Comparison of ENCODE assay signal across 36 cellular contexts in the genomic region with DNA sequence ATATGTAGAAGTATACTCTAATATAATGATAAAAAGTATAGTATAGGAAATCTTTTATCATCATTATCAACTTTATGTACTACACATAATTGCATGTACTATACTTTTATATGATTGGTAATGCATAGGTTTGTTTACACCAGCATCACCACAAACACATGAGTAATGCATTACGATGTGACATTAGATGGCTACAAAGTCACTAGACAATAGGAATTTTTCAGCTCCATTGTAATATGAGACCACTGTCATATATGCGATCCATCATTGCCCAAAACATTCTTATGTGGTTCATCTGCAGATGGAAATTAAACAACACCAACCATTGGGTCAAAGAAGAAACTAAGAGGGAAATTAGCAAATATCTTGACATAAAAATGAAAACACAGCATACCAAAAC.
"Had no signal": no experiment of that assay in that cellular context is flagged by ENCODE, and none has a peak within 500 bp of the region (broad histone marks: within the 10 kb centered on the region; RNA-seq: fewer than 3 reads in every experiment).

No MANE protein-coding gene starts in this region.

- H3K4me1 Mint-ChIP-seq: activated B cell treated with CpG ODN at 0.5 μM for 24 hours; activated CD4-positive, alpha-beta T cell treated with anti-CD3 and anti-CD28 coated beads, Interleukin-2, amount 10 ng/mL, durations not matched to agents 24 days and 14 days; activated naive CD8-positive, alpha-beta T cell treated with anti-CD3 and anti-CD28 coated beads for 36 hours; activated T-helper 17 cell treated with anti-CD3 and anti-CD28 coated beads, Interleukin-2, amount 50 U/mL, for 72 hours had no signal

- H3K27ac ChIP-seq: adrenal gland, body of pancreas, brain microvascular endothelial cell, breast epithelium, VCaP had no signal

- H3K27me3 ChIP-seq: adrenal gland, body of pancreas, brain microvascular endothelial cell, breast epithelium had no signal

- H3K36me3 ChIP-seq: adrenal gland, brain microvascular endothelial cell, breast epithelium had no signal

- H3K4me3 Mint-ChIP-seq: activated B cell treated with CpG ODN at 0.5 μM for 24 hours; activated CD4-positive, alpha-beta memory T cell treated with anti-CD3 and anti-CD28 coated beads for 36 hours; activated CD4-positive, alpha-beta T cell treated with anti-CD3 and anti-CD28 coated beads, Interleukin-2, amount 10 ng/mL, durations not matched to agents 24 days and 14 days; activated CD8-positive, alpha-beta T cell treated with anti-CD3 and anti-CD28 coated beads for 36 hours; activated naive CD4-positive, alpha-beta T cell treated with anti-CD3 and anti-CD28 coated beads for 36 hours; activated naive CD8-positive, alpha-beta T cell treated with anti-CD3 and anti-CD28 coated beads for 36 hours; activated T-cell treated with anti-CD3 and anti-CD28 coated beads, Interleukin-2, amount 50 U/mL, for 24 hours; activated T-helper 1 cell treated with anti-CD3 and anti-CD28 coated beads, Interleukin-12 subunit alpha, Interleukin-12 subunit beta, Interleukin-2, Interleukin-4 antibody, amounts not matched to agents 30 ng/mL and 10 ng/mL and 1 ng/mL, durations not matched to agents 14 hours and 24 hours and 36 hours; activated T-helper 17 cell treated with anti-CD3 and anti-CD28 coated beads, Interleukin-2, amount 50 U/mL, for 72 hours; T-helper 1 cell treated with Interleukin-12 subunit alpha and Interleukin-12 subunit beta and Interleukin-4 antibody, amounts not matched to agents 30 μg/mL and 1 μg/mL, for 36 hours; T-helper 2 cell treated with Interferon-gamma antibody and Interleukin-4, amounts not matched to agents 5 μg/mL and 100 μg/mL, for 36 hours had no signal

- H3K9me3 ChIP-seq: adrenal gland, body of pancreas had no signal

- DNase-seq: activated B cell treated with CpG ODN at 0.5 μM for 24 hours; activated CD4-positive, alpha-beta memory T cell treated with anti-CD3 and anti-CD28 coated beads for 36 hours; activated CD4-positive, alpha-beta T cell treated with anti-CD3 and anti-CD28 coated beads for 4 hours; activated CD4-positive, alpha-beta T cell treated with anti-CD3 and anti-CD28 coated beads, Interleukin-2, amount 10 ng/mL, durations not matched to agents 24 days and 14 days; activated CD4-positive, alpha-beta T cell treated with anti-CD3 and anti-CD28 coated beads, Interleukin-2, amount 50 U/mL, for 1 hour; activated CD4-positive, alpha-beta T cell treated with anti-CD3 and anti-CD28 coated beads, Interleukin-2, amount 50 U/mL, for 4 hours; activated CD4-positive, CD25-positive, alpha-beta regulatory T cell treated with anti-CD3 and anti-CD28 coated beads, Interleukin-2, amount 50 U/mL, for 72 hours; activated CD8-positive, alpha-beta memory T cell treated with anti-CD3 and anti-CD28 coated beads, Interleukin-2, amount 50 U/mL, for 4 hours; activated CD8-positive, alpha-beta T cell treated with anti-CD3 and anti-CD28 coated beads for 36 hours; activated effector memory CD4-positive, alpha-beta T cell treated with anti-CD3 and anti-CD28 coated beads, Interleukin-2, amount 50 U/mL, for 16 hours; activated gamma-delta T cell treated with Interleukin-2 at 50 U/mL for 16 hours; activated naive CD4-positive, alpha-beta T cell; activated naive CD4-positive, alpha-beta T cell treated with anti-CD3 and anti-CD28 coated beads for 36 hours; activated naive CD4-positive, alpha-beta T cell treated with anti-CD3 and anti-CD28 coated beads, Interleukin-2, amount 50 U/mL, for 16 hours; activated naive CD8-positive, alpha-beta T cell treated with anti-CD3 and anti-CD28 coated beads for 36 hours; activated T-cell treated with anti-CD3 and anti-CD28 coated beads for 4 hours; activated T-cell treated with anti-CD3 and anti-CD28 coated beads, Interleukin-2, amount 50 U/mL, for 24 hours; activated T-cell treated with anti-CD3 and anti-CD28 coated beads, Interleukin-2, amount 50 U/mL, for 48 hours; adrenal gland; amniotic stem cell; aorta; body of pancreas; brain microvascular endothelial cell; central memory CD4-positive, alpha-beta T cell; T-helper 1 cell; T-helper 2 cell; T-helper 9 cell had no signal

- H3K27ac Mint-ChIP-seq: activated B cell treated with CpG ODN at 0.5 μM for 24 hours; activated CD4-positive, alpha-beta memory T cell treated with anti-CD3 and anti-CD28 coated beads for 36 hours; activated CD4-positive, alpha-beta T cell treated with anti-CD3 and anti-CD28 coated beads, Interleukin-2, amount 10 ng/mL, durations not matched to agents 24 days and 14 days; activated CD8-positive, alpha-beta T cell treated with anti-CD3 and anti-CD28 coated beads for 36 hours; activated naive CD4-positive, alpha-beta T cell treated with anti-CD3 and anti-CD28 coated beads for 36 hours; activated naive CD4-positive, alpha-beta T cell treated with anti-CD3 and anti-CD28 coated beads, Interleukin-2, amount 50 U/mL, for 72 hours; activated naive CD8-positive, alpha-beta T cell treated with anti-CD3 and anti-CD28 coated beads for 36 hours; activated T-cell treated with anti-CD3 and anti-CD28 coated beads, Interleukin-2, amount 50 U/mL, for 24 hours; activated T-helper 1 cell treated with anti-CD3 and anti-CD28 coated beads, Interleukin-12 subunit alpha, Interleukin-12 subunit beta, Interleukin-2, Interleukin-4 antibody, amounts not matched to agents 30 ng/mL and 10 ng/mL and 1 ng/mL, durations not matched to agents 14 hours and 24 hours and 36 hours; activated T-helper 17 cell treated with anti-CD3 and anti-CD28 coated beads, Interleukin-2, amount 50 U/mL, for 72 hours; T-helper 1 cell treated with Interleukin-12 subunit alpha and Interleukin-12 subunit beta and Interleukin-4 antibody, amounts not matched to agents 30 μg/mL and 1 μg/mL, for 36 hours; T-helper 2 cell treated with Interferon-gamma antibody and Interleukin-4, amounts not matched to agents 5 μg/mL and 100 μg/mL, for 36 hours had no signal

- FAIRE-seq: astrocyte, TTC549 had no signal

- ATAC-seq: activated CD8-positive, alpha-beta T cell treated with anti-CD3 and anti-CD28 coated beads for 36 hours; activated naive CD4-positive, alpha-beta T cell treated with anti-CD3 and anti-CD28 coated beads, Interleukin-2, amount 50 U/mL, for 72 hours; activated T-helper 17 cell treated with anti-CD3 and anti-CD28 coated beads, Interleukin-2, amount 50 U/mL, for 72 hours; body of pancreas had no signal

- H3K27me3 Mint-ChIP-seq: activated B cell treated with CpG ODN at 0.5 μM for 24 hours; activated CD4-positive, alpha-beta memory T cell treated with anti-CD3 and anti-CD28 coated beads for 36 hours; activated CD4-positive, alpha-beta T cell treated with anti-CD3 and anti-CD28 coated beads, Interleukin-2, amount 10 ng/mL, durations not matched to agents 24 days and 14 days; activated CD8-positive, alpha-beta T cell treated with anti-CD3 and anti-CD28 coated beads for 36 hours; activated naive CD8-positive, alpha-beta T cell treated with anti-CD3 and anti-CD28 coated beads for 36 hours; activated T-cell treated with anti-CD3 and anti-CD28 coated beads, Interleukin-2, amount 50 U/mL, for 24 hours; activated T-helper 17 cell treated with anti-CD3 and anti-CD28 coated beads, Interleukin-2, amount 50 U/mL, for 72 hours had no signal

- H3K4me1 ChIP-seq: adrenal gland, body of pancreas, breast epithelium had no signal

- H3K4me3 ChIP-seq: adrenal gland, body of pancreas, breast epithelium had no signal
